Comparison of ENCODE assay signal across 2 cellular contexts in genomic region chr10:76031769-76032441, GRCh38.
TF ChIP-seq lines count a peak whose summit lies in the region.

No MANE protein-coding gene starts in this region.

TF ChIP-seq in GM23338, 12 proteins besides CTCF, POLR2A, EP300 and RAD21 (continued from another document):
- TF ChIP-seq REST (IDR thresholded peaks at IDR 0.05; ENCODE audit: unreplicated experiment) (no peak), ZNF462 (CRISPR knock-in tag; IDR thresholded peaks at IDR 0.05) (no peak), NANOG (IDR thresholded peaks at IDR 0.05; ENCODE audit: borderline replicate concordance) (no peak), EZH2 (IDR thresholded peaks at IDR 0.05; ENCODE audit: low read depth, unreplicated experiment) (no peak)

TF ChIP-seq in HepG2, 621 proteins besides CTCF, POLR2A, EP300 and RAD21 (continued from another document and continues in another):
- TF ChIP-seq SPEN (CRISPR knock-in tag; IDR thresholded peaks at IDR 0.05; ENCODE audit: low read depth): peak; percentile 34; the same call in 1 of the 2 replicates
- no peak for TF ChIP-seq SIN3A (IDR thresholded peaks at IDR 0.05; ENCODE audit: borderline replicate concordance, low read depth, low read length)
- TF ChIP-seq CEBPZ (IDR thresholded peaks at IDR 0.05; ENCODE audit: low read length): no peak
- TF ChIP-seq TBX3 (IDR thresholded peaks at IDR 0.05; ENCODE audit: borderline replicate concordance): no peak
- no peak for TF ChIP-seq ZNF616 (CRISPR knock-in tag; IDR thresholded peaks at IDR 0.05; ENCODE audit: low read depth)
- TF ChIP-seq ZFX (CRISPR knock-in tag; IDR thresholded peaks at IDR 0.05; ENCODE audit: low read depth): peak; percentile 41; the same call in 1 of the 2 replicates
- no peak for TF ChIP-seq ZNF691 (CRISPR knock-in tag; IDR thresholded peaks at IDR 0.05; ENCODE audit: borderline replicate concordance, low read depth)
- TF ChIP-seq HES4 (CRISPR knock-in tag; IDR thresholded peaks at IDR 0.05; ENCODE audit: borderline replicate concordance): no peak
- TF ChIP-seq KIAA2018 (CRISPR knock-in tag; IDR thresholded peaks at IDR 0.05; ENCODE audit: borderline replicate concordance): no peak
- TF ChIP-seq ZNF44 (CRISPR knock-in tag; IDR thresholded peaks at IDR 0.05): no peak
- no peak for TF ChIP-seq RARA (CRISPR knock-in tag; IDR thresholded peaks at IDR 0.05)
- TF ChIP-seq TCF12 (IDR thresholded peaks at IDR 0.05): no peak
- TF ChIP-seq TCF12 (CRISPR knock-in tag; IDR thresholded peaks at IDR 0.05): no peak
- TF ChIP-seq AHR (CRISPR knock-in tag; IDR thresholded peaks at IDR 0.05): no peak
- TF ChIP-seq SETDB1 (CRISPR knock-in tag; IDR thresholded peaks at IDR 0.05; ENCODE audit: borderline replicate concordance): no peak
- TF ChIP-seq ZNF687 (CRISPR knock-in tag; IDR thresholded peaks at IDR 0.05): peak; percentile 92
- no peak for TF ChIP-seq ZNF354B (CRISPR knock-in tag; IDR thresholded peaks at IDR 0.05)
- TF ChIP-seq CHD4 (IDR thresholded peaks at IDR 0.05; ENCODE audit: borderline replicate concordance, low read length): no peak
- TF ChIP-seq HCFC1 (IDR thresholded peaks at IDR 0.05; ENCODE audit: low read depth, low read length): no peak
- TF ChIP-seq ATF7-NPFF (CRISPR knock-in tag; IDR thresholded peaks at IDR 0.05; ENCODE audit: low read depth): peak; percentile 17; the same call in 1 of the 2 replicates
- TF ChIP-seq ZNF124 (CRISPR knock-in tag; IDR thresholded peaks at IDR 0.05): no peak
- 0 out of 2 replicates have a peak, but pooled peaks have one; percentile 2 for TF ChIP-seq KAT7 (CRISPR knock-in tag; IDR thresholded peaks at IDR 0.05; ENCODE audit: borderline replicate concordance)
- no peak for TF ChIP-seq ARNT2 (CRISPR knock-in tag; IDR thresholded peaks at IDR 0.05; ENCODE audit: low read depth)
- 0 out of 2 replicates have a peak, but pooled peaks have one; percentile 7 for TF ChIP-seq ZBTB34 (CRISPR knock-in tag; IDR thresholded peaks at IDR 0.05)
- TF ChIP-seq ELK4 (CRISPR knock-in tag; IDR thresholded peaks at IDR 0.05; ENCODE audit: borderline replicate concordance): no peak
- no peak for TF ChIP-seq HHEX (CRISPR knock-in tag; IDR thresholded peaks at IDR 0.05)
- no peak for TF ChIP-seq NBN (conservative IDR thresholded peaks at IDR 0.05)
- no peak for TF ChIP-seq ZNF556 (CRISPR knock-in tag; IDR thresholded peaks at IDR 0.05; ENCODE audit: borderline replicate concordance)
- no peak for TF ChIP-seq ZBTB7B (CRISPR knock-in tag; IDR thresholded peaks at IDR 0.05)
- TF ChIP-seq GRHL1 (CRISPR knock-in tag; conservative IDR thresholded peaks at IDR 0.05): no peak
- TF ChIP-seq ZMYM3 (CRISPR knock-in tag; IDR thresholded peaks at IDR 0.05): no peak
- 0 out of 2 replicates have a peak, but pooled peaks have one; percentile 14 for TF ChIP-seq SNAI1 (CRISPR knock-in tag; IDR thresholded peaks at IDR 0.05; ENCODE audit: borderline replicate concordance)
- no peak for TF ChIP-seq FOXO4 (CRISPR knock-in tag; conservative IDR thresholded peaks at IDR 0.05)
- TF ChIP-seq NFYC (CRISPR knock-in tag; IDR thresholded peaks at IDR 0.05): no peak
